Comparison of ENCODE assay signal across 16 cellular contexts in the genomic region with DNA sequence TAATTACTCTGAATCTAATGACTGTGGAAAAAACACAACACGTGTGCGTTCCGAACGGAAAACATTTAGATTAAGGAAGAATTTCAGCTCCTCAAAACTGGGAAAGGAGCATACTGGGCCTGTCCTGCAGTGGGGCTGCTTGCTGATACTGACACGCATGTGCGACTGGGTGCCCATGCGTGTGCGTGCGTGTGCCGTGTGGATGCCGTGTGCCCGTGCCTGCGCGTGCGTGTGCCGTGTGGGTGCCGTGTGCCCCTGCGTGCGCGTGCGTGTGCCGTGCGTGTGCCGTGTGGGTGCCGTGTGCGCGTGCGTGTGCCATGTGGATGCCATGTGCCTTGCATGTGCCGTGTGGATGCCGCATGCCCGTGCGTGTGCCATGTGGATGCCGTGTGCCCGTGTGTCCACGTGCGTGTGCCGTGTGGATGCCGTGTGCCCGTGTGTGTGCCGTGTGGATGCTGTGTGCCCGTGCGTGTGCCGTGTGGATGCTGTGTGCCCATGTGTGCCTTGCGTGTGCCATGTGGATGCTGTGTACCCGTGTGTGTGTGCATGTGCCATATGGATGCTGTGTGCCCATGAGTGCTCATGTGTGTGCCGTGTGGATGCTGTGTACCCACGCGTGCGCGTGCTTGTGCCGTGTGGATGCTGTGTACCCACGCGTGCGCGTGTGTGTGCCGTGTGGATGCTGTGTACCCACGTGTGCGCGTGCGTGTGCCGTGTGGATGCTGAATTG.
"Had no signal": no experiment of that assay in that cellular context is flagged by ENCODE, and none has a peak within 500 bp of the region (broad histone marks: within the 10 kb centered on the region; RNA-seq: fewer than 3 reads in every experiment).

No MANE protein-coding gene starts in this region.

- H3K36me3 ChIP-seq: colonic mucosa, gastrocnemius medialis, pancreas had no signal

- ATAC-seq: activated CD8-positive, alpha-beta memory T cell treated with anti-CD3 and anti-CD28 coated beads, Interleukin-2, amount 10 ng/mL, durations not matched to agents 7 days and 5 days; activated T-cell treated with anti-CD3 and anti-CD28 coated beads, Interleukin-2, amount 50 U/mL, for 4 hours; gastrocnemius medialis; pancreas had no signal

- H3K4me3 ChIP-seq: colonic mucosa, gastrocnemius medialis, pancreas, stomach had no signal

- DNase-seq: activated CD4-positive, alpha-beta T cell treated with anti-CD3 and anti-CD28 coated beads, Interleukin-2, amount 50 U/mL, for 48 hours; activated CD4-positive, CD25-positive, alpha-beta regulatory T cell treated with anti-CD3 and anti-CD28 coated beads, Interleukin-2, amount 50 U/mL, for 72 hours; activated CD8-positive, alpha-beta memory T cell treated with anti-CD3 and anti-CD28 coated beads, Interleukin-2, amount 10 ng/mL, durations not matched to agents 7 days and 5 days; activated gamma-delta T cell treated with Interleukin-2 at 50 U/mL for 16 hours; activated naive CD8-positive, alpha-beta T cell treated with anti-CD3 and anti-CD28 coated beads for 36 hours; activated T-cell treated with anti-CD3 and anti-CD28 coated beads, Interleukin-2, amount 50 U/mL, for 4 hours; aorta; colonic mucosa; effector CD4-positive, alpha-beta T cell; gastrocnemius medialis; stimulated activated CD4-positive, alpha-beta T cell treated with anti-CD3 and anti-CD28 coated beads, Interleukin-15, amount 100 ng/mL, for 24 hours; stimulated activated CD4-positive, alpha-beta T cell treated with anti-CD3 and anti-CD28 coated beads, Interleukin-4, amount 100 ng/mL, for 4 hours; stomach had no signal

- FAIRE-seq: pancreas had no signal

- H3K27ac ChIP-seq: colonic mucosa, gastrocnemius medialis, pancreas, stomach had no signal

- H3K9me3 Mint-ChIP-seq: activated naive CD8-positive, alpha-beta T cell treated with anti-CD3 and anti-CD28 coated beads for 36 hours; activated T-cell treated with anti-CD3 and anti-CD28 coated beads, Interleukin-2, amount 50 U/mL, for 4 hours; T-helper 2 cell treated with Interferon-gamma antibody and Interleukin-4, amounts not matched to agents 5 μg/mL and 100 μg/mL, for 36 hours had no signal

- H3K27ac Mint-ChIP-seq: activated CD8-positive, alpha-beta memory T cell treated with anti-CD3 and anti-CD28 coated beads, Interleukin-2, amount 10 ng/mL, durations not matched to agents 7 days and 5 days; activated naive CD8-positive, alpha-beta T cell treated with anti-CD3 and anti-CD28 coated beads for 36 hours; T-helper 2 cell treated with Interferon-gamma antibody and Interleukin-4, amounts not matched to agents 5 μg/mL and 100 μg/mL, for 36 hours had no signal

- H3K27me3 ChIP-seq: colonic mucosa, gastrocnemius medialis, pancreas, stomach had no signal

- H3K27me3 Mint-ChIP-seq: activated CD8-positive, alpha-beta memory T cell treated with anti-CD3 and anti-CD28 coated beads, Interleukin-2, amount 10 ng/mL, durations not matched to agents 7 days and 5 days; activated naive CD8-positive, alpha-beta T cell treated with anti-CD3 and anti-CD28 coated beads for 36 hours had no signal

- H3K36me3 Mint-ChIP-seq: activated CD8-positive, alpha-beta memory T cell treated with anti-CD3 and anti-CD28 coated beads, Interleukin-2, amount 10 ng/mL, durations not matched to agents 7 days and 5 days; activated naive CD8-positive, alpha-beta T cell treated with anti-CD3 and anti-CD28 coated beads for 36 hours had no signal

- H3K4me3 Mint-ChIP-seq: activated CD8-positive, alpha-beta memory T cell treated with anti-CD3 and anti-CD28 coated beads, Interleukin-2, amount 10 ng/mL, durations not matched to agents 7 days and 5 days; activated naive CD8-positive, alpha-beta T cell treated with anti-CD3 and anti-CD28 coated beads for 36 hours; activated T-cell treated with anti-CD3 and anti-CD28 coated beads, Interleukin-2, amount 50 U/mL, for 4 hours; neural crest cell; T-helper 2 cell treated with Interferon-gamma antibody and Interleukin-4, amounts not matched to agents 5 μg/mL and 100 μg/mL, for 36 hours had no signal

- H3K9me3 ChIP-seq: colonic mucosa, gastrocnemius medialis, pancreas, stomach had no signal
